ENCODE assay signal across 12 cellular contexts in genomic region chr16:22424161-22424937, GRCh38. TPM values are rescaled to one million over a fixed set of nuclear protein-coding genes. Genes with fewer than 3 reads are reported as not detected.
DNase-seq lines count a peak whose midpoint lies in the region; ATAC-seq, FAIRE-seq and TF ChIP-seq lines count a peak whose summit lies in the region.
"Had no signal": no experiment of that assay in that cellular context is flagged by ENCODE, and none has a peak within 500 bp of the region (broad histone marks: within the 10 kb centered on the region; RNA-seq: fewer than 3 reads in every experiment).

No MANE protein-coding gene starts in this region.

- H3K27me3 ChIP-seq in psoas muscle (ENCODE audit: insufficient read depth in 3 of 3, low read length in 2 of 3) = no peaks in the 10 kb centered on the region

- H3K36me3 Mint-ChIP-seq in activated T-helper 17 cell treated with anti-CD3 and anti-CD28 coated beads, Interleukin-2, amount 50 U/mL, for 72 hours (ENCODE audit: low read depth) = peaks cover 70% of the 10 kb centered on the region

- intact Hi-C loops in left ventricle myocardium superior (cut with micrococcal nuclease) (no loop called here), psoas muscle (cut with DNase I) (loop anchor here (10.0 kb wide), 2 partner anchors 50 to 100 kb away; partner anchors contain the start of gene CDR2 (in 2 of the 2))

- H3K27ac ChIP-seq in psoas muscle = peak overlapping the region; percentile 76

- FAIRE-seq in H54 (lab: Jason Lieb, UNC) = no peak

- peaks cover 11 to 64% of the 10 kb centered on the region in 2 donors for H3K36me3 ChIP-seq in psoas muscle (ENCODE audit: insufficient read depth in 1 of 2, low read depth in 1 of 2)

- peak; percentile 57 for DNase-seq in Ammon's horn (ENCODE audit: low spot score)
- DNase-seq in left ventricle myocardium superior = peak; percentile 45
- DNase-seq in psoas muscle = peak; percentile 74 to 85
- DNase-seq in GM13976 (ENCODE audit: low spot score) = no peak
- DNase-seq in KBM-7 = no peak
- DNase-seq in H54 (ENCODE audit: insufficient read length, low spot score) = no peak
- DNase-seq: activated CD4-positive, alpha-beta T cell treated with anti-CD3 and anti-CD28 coated beads for 1 hour; DMS53 had no signal

- in situ Hi-C loops in GM13976 (cut with MboI; ENCODE audit: low sequenced_read_pairs, unreplicated experiment) = loop anchor here (10.0 kb wide), 1 partner anchor 90 kb away; no protein-coding TSS in a partner anchor
- in situ Hi-C loops in KBM-7 (cut with MboI; ENCODE audit: low pct_unique_long_range_greater_than_20kb, low sequenced_read_pairs) = no loop called here

- H3K9me3 Mint-ChIP-seq in activated T-helper 17 cell treated with anti-CD3 and anti-CD28 coated beads, Interleukin-2, amount 50 U/mL, for 72 hours = no peaks in the 10 kb centered on the region

- no peaks in the 10 kb centered on the region for H3K27me3 Mint-ChIP-seq in activated T-helper 17 cell treated with anti-CD3 and anti-CD28 coated beads, Interleukin-2, amount 50 U/mL, for 72 hours
- H3K27me3 Mint-ChIP-seq: stimulated activated memory B cell treated with anti-CD40 and anti-IgM and Interleukin-4, amounts not matched to agents 10 μg/mL and 1 μg/mL and 100 μg/mL, for 72 hours had no signal

- H3K4me1 ChIP-seq in psoas muscle = peaks cover 17% of the 10 kb centered on the region

- peak overlapping the region; percentile 34 for H3K27ac Mint-ChIP-seq in activated T-helper 17 cell treated with anti-CD3 and anti-CD28 coated beads, Interleukin-2, amount 50 U/mL, for 72 hours
- H3K27ac Mint-ChIP-seq: stimulated activated memory B cell treated with anti-CD40 and anti-IgM and Interleukin-4, amounts not matched to agents 10 μg/mL and 1 μg/mL and 100 μg/mL, for 72 hours had no signal

- H3K4me1 Mint-ChIP-seq in activated T-helper 17 cell treated with anti-CD3 and anti-CD28 coated beads, Interleukin-2, amount 50 U/mL, for 72 hours = peaks cover 10% of the 10 kb centered on the region
- H3K4me1 Mint-ChIP-seq: neural crest cell; stimulated activated memory B cell treated with anti-CD40 and anti-IgM and Interleukin-4, amounts not matched to agents 10 μg/mL and 1 μg/mL and 100 μg/mL, for 72 hours had no signal

- no peak for ATAC-seq in activated T-helper 17 cell treated with anti-CD3 and anti-CD28 coated beads, Interleukin-2, amount 50 U/mL, for 72 hours (replicated peaks)
- ATAC-seq in left ventricle myocardium superior (peak; percentile 44), psoas muscle (peak; percentile 73 to 93 (median 86)), HG03521 (IDR thresholded peaks at IDR 0.05; ENCODE audit: unreplicated experiment) (no peak)
- ATAC-seq: stimulated activated memory B cell treated with anti-CD40 and anti-IgM and Interleukin-4, amounts not matched to agents 10 μg/mL and 1 μg/mL and 100 μg/mL, for 72 hours had no signal

- TF ChIP-seq CTCF in psoas muscle (IDR thresholded peaks at IDR 0.05) (no peak), GM13976 (IDR thresholded peaks at IDR 0.05; ENCODE audit: borderline replicate concordance, control extremely low read depth, extremely low read depth, insufficient read depth, missing control alignments) (no peak)

- no peak overlapping the region for H3K4me3 Mint-ChIP-seq in activated T-helper 17 cell treated with anti-CD3 and anti-CD28 coated beads, Interleukin-2, amount 50 U/mL, for 72 hours
- H3K4me3 Mint-ChIP-seq: neural crest cell; stimulated activated memory B cell treated with anti-CD40 and anti-IgM and Interleukin-4, amounts not matched to agents 10 μg/mL and 1 μg/mL and 100 μg/mL, for 72 hours had no signal

- 34 to 39% (median 35%) methylated on average over 22 of the region's 22 CpGs for WGBS in psoas muscle, 3 donors

- no peaks in the 10 kb centered on the region for H3K9me3 ChIP-seq in psoas muscle

- H3K4me3 ChIP-seq in psoas muscle = peak overlapping the region; percentile 60

- TF ChIP-seq POLR2A in H54 (IDR thresholded peaks at IDR 0.05; ENCODE audit: low read depth, low read length) = no peak

RNA-seq across cellular contexts. Expression of gene CDR2, which starts 49.9 kb away (rescaled TPM):
- total RNA-seq in activated T-helper 17 cell treated with anti-CD3 and anti-CD28 coated beads, Interleukin-2, amount 50 U/mL, for 72 hours = 10 to 100 TPM; 26.3 to 41.0 TPM
- 5.3 TPM for total RNA-seq in left ventricle myocardium superior
- total RNA-seq in psoas muscle = 10 to 100 TPM in 1 of 4 donors, 1 to 10 TPM in 3; 4.0 to 11.9 (median 4.5) TPM
- 1 to 10 TPM; 2.2 to 5.3 (median 4.5) TPM for polyA plus RNA-seq in psoas muscle

Comparison
In these comparisons a context has a peak if more than half of its experiments do, and no peak if none do; other contexts are left out.
1. DNase-seq: peak in Ammon's horn (single experiment), left ventricle myocardium superior (single experiment) and psoas muscle (2 of 2); none in GM13976 (single experiment), KBM-7 (single experiment) and H54 (single experiment).
2. ATAC-seq: peak in left ventricle myocardium superior (single experiment) and psoas muscle (4 of 4); none in activated T-helper 17 cell treated with anti-CD3 and anti-CD28 coated beads, Interleukin-2, amount 50 U/mL, for 72 hours (single experiment) and HG03521 (single experiment).